25 cellular contexts compared by ENCODE assay signal in the genomic region with DNA sequence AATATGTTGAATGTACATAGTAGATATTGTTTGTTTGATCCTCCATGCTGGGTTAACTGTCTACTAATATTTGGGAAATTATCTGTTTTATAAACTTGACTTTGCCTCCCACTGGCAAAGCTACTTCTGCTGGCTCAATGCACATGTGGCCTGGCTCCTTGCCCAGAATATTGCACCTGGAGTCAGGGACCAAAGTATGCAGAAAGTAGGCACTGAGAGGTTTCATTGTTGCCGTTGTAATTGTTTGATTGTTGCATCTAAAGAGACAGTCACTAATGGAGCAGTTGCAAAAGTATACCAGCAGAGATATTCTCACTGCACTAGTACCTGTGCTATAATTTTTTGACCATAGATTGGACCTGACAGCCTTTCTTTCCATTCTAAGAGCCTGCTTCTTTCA.
A peak's percentile ranks its signal among the peaks of the same experiment; 100 is the strongest.
DNase-seq lines count a peak whose midpoint lies in the region; TF ChIP-seq lines count a peak whose summit lies in the region.
"Had no signal": no experiment of that assay in that cellular context is flagged by ENCODE, and none has a peak within 500 bp of the region (broad histone marks: within the 10 kb centered on the region; RNA-seq: fewer than 3 reads in every experiment).

No MANE protein-coding gene starts in this region.

- H3K27ac ChIP-seq in coronary artery: no peak overlapping the region
- H3K27ac ChIP-seq: lower lobe of right lung, neural progenitor cell, RWPE1, thyroid gland had no signal

- DNase-seq in DMS153 (lab: John Stamatoyannopoulos, UW) (peak; percentile 41), NCI-H1105 treated with DMSO at 0.1 percent for 48 hours (lab: John Stamatoyannopoulos, UW) (peak; percentile 93), NCI-H2107 treated with DMSO at 0.1 percent for 48 hours (lab: John Stamatoyannopoulos, UW; ENCODE audit: unreplicated experiment) (peak; percentile 56), NCI-H748 treated with DMSO at 0.1 percent for 48 hours (lab: John Stamatoyannopoulos, UW) (peak; percentile 98), AG08396 (ENCODE audit: low spot score) (no peak), NOMO-1 treated with dmso at 0.1 percent for 144 hours (lab: John Stamatoyannopoulos, UW; ENCODE audit: unreplicated experiment) (no peak), coronary artery (ENCODE audit: low spot score) (no peak)
- DNase-seq in activated CD8-positive, alpha-beta memory T cell treated with anti-CD3 and anti-CD28 coated beads, Interleukin-2, amount 50 U/mL, for 4 hours: no peak
- DNase-seq: activated CD8-positive, alpha-beta T cell treated with anti-CD3 and anti-CD28 coated beads, Interleukin-2, amount 10 ng/mL, durations not matched to agents 7 days and 5 days; activated naive CD4-positive, alpha-beta T cell treated with anti-CD3 and anti-CD28 coated beads for 36 hours; activated T-cell treated with anti-CD3 and anti-CD28 coated beads, Interleukin-2, amount 50 U/mL, for 4 hours; anterior cingulate cortex; C1 segment of cervical spinal cord; DMS 273 treated with DMSO at 0.1 percent for 48 hours; foreskin fibroblast; H7; hypothalamus; islet precursor cell; lower lobe of right lung; stimulated activated CD4-positive, alpha-beta T cell treated with anti-CD3 and anti-CD28 coated beads, Interleukin-1b, Interleukin-23, amount 100 ng/mL, for 48 hours; stimulated activated naive CD4-positive, alpha-beta T cell treated with Interleukin-2 at 50 U/mL for 16 hours had no signal

- no peak overlapping the region for H3K4me3 ChIP-seq in coronary artery
- H3K4me3 ChIP-seq: K562, lower lobe of right lung, neural progenitor cell, thyroid gland had no signal

- TF ChIP-seq CTCF in coronary artery (IDR thresholded peaks at IDR 0.05): no peak

Comparison
In these comparisons a context has a peak if more than half of its experiments do, and no peak if none do; other contexts are left out.
1. DNase-seq: peak in DMS153 (single experiment), NCI-H1105 treated with DMSO at 0.1 percent for 48 hours (single experiment), NCI-H2107 treated with DMSO at 0.1 percent for 48 hours (single experiment) and NCI-H748 treated with DMSO at 0.1 percent for 48 hours (single experiment); none in activated CD8-positive, alpha-beta memory T cell treated with anti-CD3 and anti-CD28 coated beads, Interleukin-2, amount 50 U/mL, for 4 hours (single experiment), AG08396 (single experiment), NOMO-1 treated with dmso at 0.1 percent for 144 hours (single experiment) and coronary artery (single experiment).